In the genomic region with DNA sequence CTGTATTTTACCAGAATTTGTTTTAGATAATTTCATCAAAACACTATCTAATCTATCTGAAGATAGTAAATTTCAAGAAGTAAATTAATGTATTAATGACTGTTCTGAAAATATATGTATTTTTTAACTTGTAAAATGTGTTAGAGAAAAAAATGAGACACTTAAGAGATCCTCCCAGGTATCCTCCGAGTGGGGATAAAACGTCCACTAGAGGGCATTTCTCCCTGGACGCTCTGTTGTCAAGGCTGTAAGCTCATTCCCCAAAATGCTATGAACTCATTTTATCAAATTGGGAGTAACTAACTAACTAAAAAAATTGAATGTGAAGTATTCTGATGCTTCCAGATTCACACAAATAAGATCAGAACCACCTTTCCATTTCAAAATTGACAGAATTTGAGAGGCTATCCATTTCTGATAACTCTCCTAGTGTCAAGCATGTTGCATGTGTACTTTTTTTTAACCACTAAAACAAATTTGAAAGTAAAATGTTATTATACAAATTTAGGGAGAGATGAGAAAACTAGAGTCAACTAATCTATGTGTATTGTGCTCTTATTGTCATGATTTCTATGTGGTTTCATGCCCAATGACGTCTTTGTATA, we compare ENCODE assay signal across 8 cellular contexts.
DNase-seq lines count a peak whose midpoint lies in the region; ATAC-seq, FAIRE-seq and TF ChIP-seq lines count a peak whose summit lies in the region.

No MANE protein-coding gene starts in this region.

- no peak overlapping the region for H3K9ac ChIP-seq in OCI-LY3 (ENCODE audit: low read length)
- H3K9ac ChIP-seq in endothelial cell of umbilical vein (replicated peaks; ENCODE audit: extremely low read depth, insufficient read depth, low read length) = no peak overlapping the region
- H3K9ac ChIP-seq in neural progenitor cell = no peak overlapping the region

- no peak overlapping the region for H3K4me3 Mint-ChIP-seq in neural progenitor cell

- H4K20me1 ChIP-seq in OCI-LY3 (ENCODE audit: insufficient read depth, low read length) = no peaks in the 10 kb centered on the region
- H4K20me1 ChIP-seq in endothelial cell of umbilical vein (replicated peaks; ENCODE audit: control insufficient read depth, extremely low read depth, insufficient read depth, low read length) = no peaks in the 10 kb centered on the region
- H4K20me1 ChIP-seq in neural progenitor cell (ENCODE audit: low read depth) = no peaks in the 10 kb centered on the region

- no peaks in the 10 kb centered on the region for H3K9me3 ChIP-seq in OCI-LY3 (ENCODE audit: insufficient read depth, low read length)
- H3K9me3 ChIP-seq in endothelial cell of umbilical vein (replicated peaks; ENCODE audit: control insufficient read depth, insufficient read depth, low read length) = no peaks in the 10 kb centered on the region
- no peaks in the 10 kb centered on the region for H3K9me3 ChIP-seq in neural progenitor cell (ENCODE audit: low read depth)

- H3K27ac Mint-ChIP-seq in neural progenitor cell = no peak overlapping the region

- CTCF ChIA-PET in endothelial cell of umbilical vein (lab: Charles Lee) = interaction anchor here (0.6 to 2.3 kb wide), 41 partner anchors 8 to 1184 kb away, joined by 3 to 54 read pairs (median 4); no protein-coding TSS in a partner anchor

- no peaks in the 10 kb centered on the region for H3K4me1 ChIP-seq in OCI-LY3 (ENCODE audit: low read length)
- no peaks in the 10 kb centered on the region for H3K4me1 ChIP-seq in endothelial cell of umbilical vein (ENCODE audit: control insufficient read depth, extremely low read depth, insufficient read depth, low read length)
- H3K4me1 ChIP-seq in neural progenitor cell = no peaks in the 10 kb centered on the region

- POLR2A ChIA-PET in endothelial cell of umbilical vein (lab: Charles Lee) = interaction anchor here (0.5 kb wide), 1 partner anchor 1156 kb away, joined by 3 read pairs; no protein-coding TSS in a partner anchor

- ATAC-seq in HG02759 (IDR thresholded peaks at IDR 0.05; ENCODE audit: unreplicated experiment) = peak; percentile 72
- no peak for ATAC-seq in stimulated activated naive CD8-positive, alpha-beta T cell treated with anti-CD3 and anti-CD28 coated beads, Interleukin-15, Interleukin-2, amounts not matched to agents 100 U/mL and 50 U/mL, for 24 hours
- ATAC-seq in HG02970 (IDR thresholded peaks at IDR 0.05; ENCODE audit: low FRiP score, unreplicated experiment) = no peak

- H3K79me2 ChIP-seq in OCI-LY3 (ENCODE audit: low read length) = no peaks in the 10 kb centered on the region
- no peaks in the 10 kb centered on the region for H3K79me2 ChIP-seq in endothelial cell of umbilical vein (ENCODE audit: control insufficient read depth, insufficient read depth, low read length)
- H3K79me2 ChIP-seq in neural progenitor cell (ENCODE audit: low read depth) = no peaks in the 10 kb centered on the region

- H3K27me3 Mint-ChIP-seq in neural progenitor cell (ENCODE audit: insufficient read depth, low read depth) = no peaks in the 10 kb centered on the region

- H3K4me1 Mint-ChIP-seq in neural progenitor cell = no peaks in the 10 kb centered on the region

- intact Hi-C loops in endothelial cell of umbilical vein (cut with micrococcal nuclease) = loop anchor here (1.0 to 2.0 kb wide), 2 partner anchors 35 to 188 kb away; no protein-coding TSS in a partner anchor

- no peaks in the 10 kb centered on the region for H3K36me3 Mint-ChIP-seq in neural progenitor cell

- no TSS peak for BruUV-seq in endothelial cell of umbilical vein (replicated peaks; lab: Mats Ljungman, UMichigan)

- no peak overlapping the region for H2AFZ ChIP-seq in OCI-LY3 (ENCODE audit: low read depth, low read length)
- no peak overlapping the region for H2AFZ ChIP-seq in endothelial cell of umbilical vein (ENCODE audit: low read depth, low read length)
- no peak overlapping the region for H2AFZ ChIP-seq in neural progenitor cell (replicated peaks)

- no peaks in the 10 kb centered on the region for H3K9me3 Mint-ChIP-seq in neural progenitor cell

- FAIRE-seq in endothelial cell of umbilical vein (lab: Jason Lieb, UNC) = peak; percentile 62

- no peak overlapping the region for H3K27ac ChIP-seq in OCI-LY3 (ENCODE audit: low read length)
- H3K27ac ChIP-seq in endothelial cell of umbilical vein (ENCODE audit: insufficient read depth, low read depth, low read length) = no peak overlapping the region
- H3K27ac ChIP-seq in neural progenitor cell = no peak overlapping the region

- TF ChIP-seq CTCF in OCI-LY3 (IDR thresholded peaks at IDR 0.05; ENCODE audit: low read depth, low read length) = peak; percentile 76
- peak; percentile 61 to 70 for TF ChIP-seq CTCF in endothelial cell of umbilical vein (IDR thresholded peaks at IDR 0.05; ENCODE audit: extremely low read depth in 1 of 2, insufficient read depth in 1 of 2, low read depth in 1 of 2, low read length in 2 of 2)
- TF ChIP-seq CTCF in neural progenitor cell (IDR thresholded peaks at IDR 0.05) = peak; percentile 81

- H3K9me1 ChIP-seq in endothelial cell of umbilical vein (replicated peaks; ENCODE audit: control insufficient read depth, extremely low read depth, insufficient read depth, low read length) = no peaks in the 10 kb centered on the region

- H3K4me2 ChIP-seq in OCI-LY3 (ENCODE audit: low read length) (no peak overlapping the region), endothelial cell of umbilical vein (ENCODE audit: insufficient read depth, low read length) (no peak overlapping the region), neural progenitor cell (no peak overlapping the region)

- no peak for TF ChIP-seq POLR2A in endothelial cell of umbilical vein (IDR thresholded peaks at IDR 0.05; ENCODE audit: low read depth, low read length)

- no peaks in the 10 kb centered on the region for H3K36me3 ChIP-seq in OCI-LY3 (replicated peaks; ENCODE audit: low read depth, low read length)
- no peaks in the 10 kb centered on the region for H3K36me3 ChIP-seq in endothelial cell of umbilical vein (ENCODE audit: control insufficient read depth in 2 of 2, extremely low read depth in 1 of 2, insufficient read depth in 2 of 2, low read length in 2 of 2)
- H3K36me3 ChIP-seq in neural progenitor cell = no peaks in the 10 kb centered on the region

- dilution Hi-C loops in endothelial cell of umbilical vein (cut with MboI; ENCODE audit: extremely low pct_ligation_motif_present, low sequenced_read_pairs) = no loop called here

- DNase-seq in A172 (ENCODE audit: low spot score) (peak; percentile 2), ELR (ENCODE audit: low read depth) (peak; percentile 15), endothelial cell of umbilical vein (ENCODE audit: low read depth, low spot score) (peak; percentile 75), neural progenitor cell (ENCODE audit: low spot score) (peak; percentile 64)
- DNase-seq in stimulated activated naive CD8-positive, alpha-beta T cell treated with anti-CD3 and anti-CD28 coated beads, Interleukin-15, Interleukin-2, amounts not matched to agents 100 U/mL and 50 U/mL, for 24 hours = no peak

- no peak overlapping the region for H3K4me3 ChIP-seq in OCI-LY3 (ENCODE audit: low read length)
- H3K4me3 ChIP-seq in endothelial cell of umbilical vein (replicated peaks in 1 of 3; ENCODE audit: insufficient read depth in 1 of 3, low read depth in 1 of 3, low read length in 3 of 3) = no peak overlapping the region
- H3K4me3 ChIP-seq in neural progenitor cell = no peak overlapping the region

- no peaks in the 10 kb centered on the region for H3F3A ChIP-seq in neural progenitor cell (ENCODE audit: low read depth)

- H3K27me3 ChIP-seq in OCI-LY3 (ENCODE audit: low read depth, low read length) (no peaks in the 10 kb centered on the region), endothelial cell of umbilical vein (ENCODE audit: control insufficient read depth in 2 of 2, insufficient read depth in 2 of 2, low read length in 2 of 2) (no peaks in the 10 kb centered on the region), neural progenitor cell (no peaks in the 10 kb centered on the region)

TF ChIP-seq in endothelial cell of umbilical vein, 7 proteins besides CTCF, POLR2A, EP300 and RAD21:
- TF ChIP-seq EZH2 (IDR thresholded peaks at IDR 0.05; ENCODE audit: borderline replicate concordance, low read depth, low read length, severe bottlenecking) (no peak), JUN (IDR thresholded peaks at IDR 0.05; ENCODE audit: borderline replicate concordance, insufficient read depth, insufficient read length, low read depth) (no peak), POLR2AphosphoS5 (IDR thresholded peaks at IDR 0.05; ENCODE audit: insufficient read depth, low read depth, low read length) (no peak), MAX (IDR thresholded peaks at IDR 0.05; ENCODE audit: insufficient read depth, insufficient read length) (no peak), GATA2 (IDR thresholded peaks at IDR 0.05; ENCODE audit: insufficient read depth, insufficient read length, low read depth, low read length) (no peak), MYC (IDR thresholded peaks at IDR 0.05; ENCODE audit: low read depth, low read length) (no peak), FOS (IDR thresholded peaks at IDR 0.05; ENCODE audit: borderline replicate concordance, insufficient read depth, low read length) (no peak)
TF ChIP-seq in endothelial cell of umbilical vein: peak in this region for 0.
